ENCODE assay signal across 9 cellular contexts in genomic region chr14:75654127-75654732, GRCh38. TPM values are rescaled to one million over a fixed set of nuclear protein-coding genes. Genes with fewer than 3 reads are reported as not detected.
DNase-seq lines count a peak whose midpoint lies in the region; ATAC-seq, FAIRE-seq and TF ChIP-seq lines count a peak whose summit lies in the region.
"Had no signal": no experiment of that assay in that cellular context is flagged by ENCODE, and none has a peak within 500 bp of the region (broad histone marks: within the 10 kb centered on the region; RNA-seq: fewer than 3 reads in every experiment).

No MANE protein-coding gene starts in this region.

- H3K4me3 Mint-ChIP-seq in H9, result no peak overlapping the region
- H3K4me3 Mint-ChIP-seq in WTC11, result no peak overlapping the region

- H3K23ac ChIP-seq in H9 (ENCODE audit: insufficient read length, low read depth, low read length), result no peak overlapping the region

- H2BK120ac ChIP-seq in H9 (ENCODE audit: low read depth, low read length, poor library complexity, severe bottlenecking), result no peak overlapping the region

- H3K4me1 ChIP-seq in H9 (ENCODE audit: insufficient read depth, low read length) (no peaks in the 10 kb centered on the region), mammary epithelial cell (ENCODE audit: insufficient read depth, low read length) (peaks cover 11% of the 10 kb centered on the region), kidney (ENCODE audit: control insufficient read depth in 1 of 2, insufficient read depth in 1 of 2, low read depth in 1 of 2, low read length in 2 of 2) (peaks cover 0 to 2% of the 10 kb centered on the region in 2 donors)

- dilution Hi-C loops in mammary epithelial cell (cut with HindIII; ENCODE audit: low sequenced_read_pairs), result no loop called here

- WGBS in H9 (ENCODE audit: extremely low coverage, insufficient read length, low lambda C conversion rate), result no CpG with 5 or more reads among the region's 4 CpGs
- WGBS in mammary epithelial cell (ENCODE audit: low coverage, missing lambda C conversion rate), result 4% methylated on average over 4 of the region's 4 CpGs

- no peak overlapping the region for H3K27ac Mint-ChIP-seq in H9
- H3K27ac Mint-ChIP-seq in WTC11, result no peak overlapping the region

- H3K9ac ChIP-seq in H9 (ENCODE audit: extremely low read depth, insufficient read length, low read length) (no peak overlapping the region), mammary epithelial cell (ENCODE audit: insufficient read depth, low read length) (no peak overlapping the region), kidney (ENCODE audit: low read length in 2 of 2) (no peak overlapping the region)

- DNase-seq in DMS53 treated with DMSO at 0.1 percent for 48 hours (lab: John Stamatoyannopoulos, UW; ENCODE audit: unreplicated experiment), result peak; percentile 48
- DNase-seq in H9, result peak; percentile 84
- DNase-seq in NCI-H2107 treated with DMSO at 0.1 percent for 48 hours (lab: John Stamatoyannopoulos, UW; ENCODE audit: unreplicated experiment), result peak; percentile 83
- DNase-seq in WTC11 (ENCODE audit: low spot score), result peak; percentile 86
- peak; percentile 61 for DNase-seq in mammary epithelial cell
- peak; percentile 84 for DNase-seq in kidney
- peak; percentile 70 for DNase-seq in stimulated activated CD4-positive, alpha-beta T cell treated with anti-CD3 and anti-CD28 coated beads, Interleukin-2, amount 100 ng/mL, for 4 hours (ENCODE audit: low read depth)

- H3K79me2 ChIP-seq in H9 (ENCODE audit: insufficient read depth, low read length) (no peaks in the 10 kb centered on the region), mammary epithelial cell (ENCODE audit: insufficient read depth, low read length) (peaks cover 23% of the 10 kb centered on the region)

- H2AFZ ChIP-seq in H9 (ENCODE audit: low read length) (no peak overlapping the region), mammary epithelial cell (ENCODE audit: low read depth, low read length) (no peak overlapping the region)

- FAIRE-seq in kidney (lab: Jason Lieb, UNC), result peak; percentile 23
- FAIRE-seq: colon had no signal

- no peak overlapping the region for H2BK5ac ChIP-seq in H9 (ENCODE audit: insufficient read length, low read length)

- H3K4me1 Mint-ChIP-seq in H9 (0 out of 4 replicates have a peak, but pooled peaks cover 0 to 5% of the 10 kb centered on the region in 2 experiments), WTC11 (peaks cover 4% of the 10 kb centered on the region; the same call in 1 of the 2 replicates)

- H3K36me3 ChIP-seq in mammary epithelial cell (ENCODE audit: insufficient read depth, low read length) (peaks cover 39% of the 10 kb centered on the region), kidney (ENCODE audit: control insufficient read depth in 1 of 2, insufficient read depth in 2 of 2, low read length in 2 of 2) (peaks cover 10 to 17% of the 10 kb centered on the region in 2 donors)

- no peak overlapping the region for H3K4me3 ChIP-seq in mammary epithelial cell (replicated peaks in 1 of 3; ENCODE audit: insufficient read depth in 1 of 3, low read depth in 2 of 3, low read length in 3 of 3)
- no peak overlapping the region for H3K4me3 ChIP-seq in kidney (ENCODE audit: low read length in 2 of 2)

- H3K14ac ChIP-seq in H9 (ENCODE audit: insufficient read depth, low read length), result no peak overlapping the region

- H4K5ac ChIP-seq in H9 (ENCODE audit: insufficient read length, low read depth, low read length), result no peak overlapping the region

- no peaks in the 10 kb centered on the region for H3K23me2 ChIP-seq in H9 (ENCODE audit: insufficient read length, low read depth, low read length, poor library complexity, severe bottlenecking)

- H3K27me3 Mint-ChIP-seq in H9 (ENCODE audit: low read depth) (no peaks in the 10 kb centered on the region), WTC11 (ENCODE audit: low read depth) (no peaks in the 10 kb centered on the region)

- H3K4me2 ChIP-seq in H9 (ENCODE audit: insufficient read depth, insufficient read length, low read length) (no peak overlapping the region), mammary epithelial cell (ENCODE audit: insufficient read depth, low read depth, low read length) (no peak overlapping the region)

- no peak overlapping the region for H3K56ac ChIP-seq in H9 (ENCODE audit: insufficient read length, low read depth, low read length)

- H2BK15ac ChIP-seq in H9 (ENCODE audit: low read depth, low read length), result no peak overlapping the region

- ATAC-seq in WTC11 (peak; percentile 92), HG02840 (IDR thresholded peaks at IDR 0.05; ENCODE audit: low FRiP score, unreplicated experiment) (no peak)

- H4K8ac ChIP-seq in H9 (replicated peaks; ENCODE audit: insufficient read length, low read depth, low read length), result no peak overlapping the region

- no peaks in the 10 kb centered on the region for H3K79me1 ChIP-seq in H9 (ENCODE audit: insufficient read depth, low read depth, low read length, poor library complexity, severe bottlenecking)

- POLR2A ChIA-PET in WTC11 (lab: Charles Lee), result interaction anchor here (1.1 kb wide), 1 partner anchor 77 kb away, joined by 7 read pairs; no protein-coding TSS in a partner anchor

- H2BK20ac ChIP-seq in H9 (ENCODE audit: low read depth, low read length, poor library complexity, severe bottlenecking), result no peak overlapping the region

- H2BK12ac ChIP-seq in H9 (ENCODE audit: insufficient read length, low read depth, low read length), result no peak overlapping the region

- H3K9me3 Mint-ChIP-seq in H9 (no peaks in the 10 kb centered on the region), WTC11 (no peaks in the 10 kb centered on the region)

- H3K27ac ChIP-seq in H9 (ENCODE audit: insufficient read length, low read depth, low read length), result no peak overlapping the region
- no peak overlapping the region for H3K27ac ChIP-seq in mammary epithelial cell (ENCODE audit: insufficient read depth, low read depth, low read length)
- H3K27ac ChIP-seq in kidney (ENCODE audit: low read depth in 2 of 2, low read length in 2 of 2), result peak overlapping the region in 1 of 2 donors; percentile 32

- H3K36me3 Mint-ChIP-seq in H9 (ENCODE audit: insufficient read depth in 1 of 3, low read depth in 3 of 3), result peaks cover 38 to 71% (median 64%) of the 10 kb centered on the region in 3 experiments
- H3K36me3 Mint-ChIP-seq in WTC11, result peaks cover 50% of the 10 kb centered on the region

- in situ Hi-C loops in mammary epithelial cell (cut with MboI; ENCODE audit: low sequenced_read_pairs in 2 of 2), result loop anchor here (5.0 to 25.0 kb wide), 2 partner anchors 77 to 517 kb away; partner anchors contain the start of genes FLVCR2 (in 1 of the 2) and NEK9 (in 1 of the 2)

- TF ChIP-seq CTCF in H9 (conservative IDR thresholded peaks at IDR 0.05), result peak; percentile 98
- TF ChIP-seq CTCF in WTC11 (IDR thresholded peaks at IDR 0.05), result peak; percentile 98
- peak; percentile 99 for TF ChIP-seq CTCF in mammary epithelial cell (conservative IDR thresholded peaks at IDR 0.05 in 1 of 2, IDR thresholded peaks at IDR 0.05 in 1 of 2; ENCODE audit: extremely low read depth in 1 of 2, insufficient read depth in 1 of 2, low read depth in 1 of 2, low read length in 2 of 2)
- peak; percentile 98 for TF ChIP-seq CTCF in kidney (IDR thresholded peaks at IDR 0.05; ENCODE audit: borderline replicate concordance, extremely low read depth, insufficient read depth)

- H3K9me3 ChIP-seq in H9 (ENCODE audit: control insufficient read depth, low read depth, low read length) (no peaks in the 10 kb centered on the region), mammary epithelial cell (replicated peaks; ENCODE audit: insufficient read depth, low read length) (no peaks in the 10 kb centered on the region), kidney (ENCODE audit: control insufficient read depth in 1 of 2, low read length in 2 of 2) (no peaks in the 10 kb centered on the region)

- intact Hi-C loops in mammary epithelial cell (cut with micrococcal nuclease) (loop anchor here (1.0 to 10.0 kb wide), 4 partner anchors 77 to 347 kb away; no protein-coding TSS in a partner anchor), kidney (cut with DNase I) (loop anchor here (5.0 kb wide), 1 partner anchor 77 kb away; the partner anchor contains the start of gene FLVCR2)

- H4K91ac ChIP-seq in H9 (ENCODE audit: insufficient read length, low read depth, low read length), result no peak overlapping the region

- H4K20me1 ChIP-seq in H9 (ENCODE audit: control insufficient read depth, insufficient read depth, insufficient read length) (no peaks in the 10 kb centered on the region), mammary epithelial cell (ENCODE audit: insufficient read depth, low read length) (no peaks in the 10 kb centered on the region)

- no peak overlapping the region for H2AK5ac ChIP-seq in H9 (ENCODE audit: insufficient read length, low read length)

- CTCF ChIA-PET in WTC11 (lab: Charles Lee), result interaction anchor here (0.6 to 8.1 kb wide), 29 partner anchors 9 to 414 kb away, joined by 3 to 198 read pairs (median 3); partner anchors contain the start of gene FLVCR2
- CTCF ChIA-PET in mammary epithelial cell (lab: Charles Lee; ENCODE audit: low non-redundant PET), result interaction anchor here (0.6 to 0.9 kb wide), 2 partner anchors 75 to 77 kb away, joined by 4 to 10 read pairs; no protein-coding TSS in a partner anchor

- H3T11ph ChIP-seq in H9 (ENCODE audit: low read length), result no peak overlapping the region

- no peak overlapping the region for H3K18ac ChIP-seq in H9 (ENCODE audit: insufficient read length, low read depth, low read length)

- H3K4ac ChIP-seq in H9 (ENCODE audit: low read depth, low read length), result no peak overlapping the region

- H3K27me3 ChIP-seq in H9 (ENCODE audit: insufficient read depth, low read length), result no peaks in the 10 kb centered on the region
- H3K27me3 ChIP-seq in mammary epithelial cell (ENCODE audit: insufficient read depth, low read length), result no peaks in the 10 kb centered on the region

- BruUV-seq in mammary epithelial cell (replicated peaks; lab: Mats Ljungman, UMichigan), result no TSS peak

TF ChIP-seq in WTC11, 78 proteins besides CTCF, POLR2A, EP300 and RAD21 (continues in another document):
- no peak for TF ChIP-seq ESRRA (CRISPR knock-in tag; IDR thresholded peaks at IDR 0.05; ENCODE audit: borderline replicate concordance)

RNA-seq across cellular contexts. Expression of gene ERG28, which starts 6.4 kb away (rescaled TPM):
- total RNA-seq in H9 (2021) (29.1 and 29.4 TPM in 2 replicates), WTC11 (2021) (27.9 to 29.9 TPM (median 29.4 TPM) in 3 replicates), mammary epithelial cell (10 to 100 TPM in 1 of 2 donors, 1 to 10 TPM in 1; 9.5 to 26.9 TPM), kidney (17.9 TPM)
- polyA plus RNA-seq in mammary epithelial cell (48.3 TPM), kidney (ENCODE audit: insufficient read depth, low read depth, low replicate concordance) (34.8 TPM)
- 47.4 TPM for polyA minus RNA-seq in mammary epithelial cell

RNA-seq across cellular contexts. Expression of gene TTLL5, which starts 6.8 kb away (rescaled TPM):
- total RNA-seq in H9 (2021) (35.7 and 40.1 TPM in 2 replicates), WTC11 (2021) (39.6 to 42.6 TPM (median 40.8 TPM) in 3 replicates), mammary epithelial cell (10 to 100 TPM; 22.2 to 37.0 TPM), kidney (37.2 TPM)
- polyA plus RNA-seq in mammary epithelial cell (12.2 TPM), kidney (ENCODE audit: insufficient read depth, low read depth, low replicate concordance) (16.8 TPM)
- polyA minus RNA-seq in mammary epithelial cell, result 137 TPM
